Comparison of ENCODE assay signal across 22 cellular contexts in genomic region chr11:134554861-134555260, GRCh38.
DNase-seq lines count a peak whose midpoint lies in the region; ATAC-seq and FAIRE-seq lines count a peak whose summit lies in the region.
"Had no signal": no experiment of that assay in that cellular context is flagged by ENCODE, and none has a peak within 500 bp of the region (broad histone marks: within the 10 kb centered on the region; RNA-seq: fewer than 3 reads in every experiment).

No MANE protein-coding gene starts in this region.

- no peak overlapping the region for H3K27ac Mint-ChIP-seq in activated CD4-positive, alpha-beta memory T cell treated with anti-CD3 and anti-CD28 coated beads, Interleukin-2, amount 10 ng/mL, durations not matched to agents 7 days and 5 days
- H3K27ac Mint-ChIP-seq in activated CD4-positive, alpha-beta memory T cell treated with anti-CD3 and anti-CD28 coated beads for 36 hours, result no peak overlapping the region
- H3K27ac Mint-ChIP-seq in stimulated activated effector memory CD8-positive, alpha-beta T cell treated with anti-CD3 and anti-CD28 coated beads, Interleukin-12 subunit alpha, Interleukin-12 subunit beta, amount 100 ng/mL, for 72 hours, result no peak overlapping the region
- H3K27ac Mint-ChIP-seq: B cell; CD8-positive, alpha-beta T cell; GM23338; HFFc6; IgD-negative memory B cell had no signal

- no peak for FAIRE-seq in HTR-8/SVneo (lab: Jason Lieb, UNC)

- intact Hi-C loops in activated CD4-positive, alpha-beta memory T cell treated with anti-CD3 and anti-CD28 coated beads for 36 hours (cut with micrococcal nuclease), result no loop called here

- peaks cover 2% of the 10 kb centered on the region for H3K9me3 Mint-ChIP-seq in activated CD4-positive, alpha-beta memory T cell treated with anti-CD3 and anti-CD28 coated beads, Interleukin-2, amount 10 ng/mL, durations not matched to agents 7 days and 5 days
- peaks cover 5% of the 10 kb centered on the region for H3K9me3 Mint-ChIP-seq in activated CD4-positive, alpha-beta memory T cell treated with anti-CD3 and anti-CD28 coated beads for 36 hours
- H3K9me3 Mint-ChIP-seq in stimulated activated effector memory CD8-positive, alpha-beta T cell treated with anti-CD3 and anti-CD28 coated beads, Interleukin-12 subunit alpha, Interleukin-12 subunit beta, amount 100 ng/mL, for 72 hours, result no peaks in the 10 kb centered on the region
- H3K9me3 Mint-ChIP-seq: CD8-positive, alpha-beta T cell had no signal

- no peaks in the 10 kb centered on the region for H3K36me3 Mint-ChIP-seq in activated CD4-positive, alpha-beta memory T cell treated with anti-CD3 and anti-CD28 coated beads, Interleukin-2, amount 10 ng/mL, durations not matched to agents 7 days and 5 days (ENCODE audit: low read depth)
- no peaks in the 10 kb centered on the region for H3K36me3 Mint-ChIP-seq in activated CD4-positive, alpha-beta memory T cell treated with anti-CD3 and anti-CD28 coated beads for 36 hours
- no peaks in the 10 kb centered on the region for H3K36me3 Mint-ChIP-seq in stimulated activated effector memory CD8-positive, alpha-beta T cell treated with anti-CD3 and anti-CD28 coated beads, Interleukin-12 subunit alpha, Interleukin-12 subunit beta, amount 100 ng/mL, for 72 hours
- H3K36me3 Mint-ChIP-seq: CD8-positive, alpha-beta T cell; IgD-negative memory B cell had no signal

- H3K4me1 Mint-ChIP-seq in activated CD4-positive, alpha-beta memory T cell treated with anti-CD3 and anti-CD28 coated beads, Interleukin-2, amount 10 ng/mL, durations not matched to agents 7 days and 5 days, result no peaks in the 10 kb centered on the region
- H3K4me1 Mint-ChIP-seq in activated CD4-positive, alpha-beta memory T cell treated with anti-CD3 and anti-CD28 coated beads for 36 hours (ENCODE audit: low read depth), result no peaks in the 10 kb centered on the region
- no peaks in the 10 kb centered on the region for H3K4me1 Mint-ChIP-seq in stimulated activated effector memory CD8-positive, alpha-beta T cell treated with anti-CD3 and anti-CD28 coated beads, Interleukin-12 subunit alpha, Interleukin-12 subunit beta, amount 100 ng/mL, for 72 hours
- H3K4me1 Mint-ChIP-seq: B cell had no signal

- H3K4me3 Mint-ChIP-seq in activated CD4-positive, alpha-beta memory T cell treated with anti-CD3 and anti-CD28 coated beads, Interleukin-2, amount 10 ng/mL, durations not matched to agents 7 days and 5 days, result no peak overlapping the region
- no peak overlapping the region for H3K4me3 Mint-ChIP-seq in activated CD4-positive, alpha-beta memory T cell treated with anti-CD3 and anti-CD28 coated beads for 36 hours
- no peak overlapping the region for H3K4me3 Mint-ChIP-seq in stimulated activated effector memory CD8-positive, alpha-beta T cell treated with anti-CD3 and anti-CD28 coated beads, Interleukin-12 subunit alpha, Interleukin-12 subunit beta, amount 100 ng/mL, for 72 hours
- H3K4me3 Mint-ChIP-seq: B cell; CD8-positive, alpha-beta T cell; GM23338; HFFc6; IgD-negative memory B cell had no signal

- CTCF ChIA-PET in activated CD4-positive, alpha-beta memory T cell treated with anti-CD3 and anti-CD28 coated beads, Interleukin-2, amount 10 ng/mL, durations not matched to agents 7 days and 5 days (lab: Charles Lee), result no interaction called here
- CTCF ChIA-PET in activated CD4-positive, alpha-beta memory T cell treated with anti-CD3 and anti-CD28 coated beads for 36 hours (lab: Charles Lee), result no interaction called here

- peak; percentile 17 for ATAC-seq in stimulated activated effector memory CD8-positive, alpha-beta T cell treated with anti-CD3 and anti-CD28 coated beads, Interleukin-12 subunit alpha, Interleukin-12 subunit beta, amount 100 ng/mL, for 72 hours
- ATAC-seq in HG02938 (IDR thresholded peaks at IDR 0.05; ENCODE audit: unreplicated experiment), result no peak
- ATAC-seq: CD8-positive, alpha-beta T cell; GM23338; PC-3 had no signal

- DNase-seq in activated CD4-positive, alpha-beta memory T cell treated with anti-CD3 and anti-CD28 coated beads, Interleukin-2, amount 10 ng/mL, durations not matched to agents 7 days and 5 days, result peak; percentile 7
- DNase-seq in activated CD4-positive, alpha-beta memory T cell treated with anti-CD3 and anti-CD28 coated beads for 36 hours, result no peak
- DNase-seq in D341Med (ENCODE audit: low spot score), result peak; percentile 9
- DNase-seq in islet precursor cell, result peak; percentile 29
- DNase-seq in stimulated activated effector memory CD8-positive, alpha-beta T cell treated with anti-CD3 and anti-CD28 coated beads, Interleukin-12 subunit alpha, Interleukin-12 subunit beta, amount 100 ng/mL, for 72 hours (ENCODE audit: low spot score in 2 of 2), result no peak
- DNase-seq in HTR-8/SVneo (ENCODE audit: insufficient read length, low spot score), result no peak
- DNase-seq in NCI-H1694 (lab: John Stamatoyannopoulos, UW), result no peak
- DNase-seq: DMS79 treated with DMSO at 0.1 percent for 48 hours; GF-D8; HFFc6; MM.1S; NCI-H2029 treated with DMSO at 0.1 percent for 48 hours; NCI-H345; NCI-H524 treated with DMSO at 0.1 percent for 48 hours; NCI-H774; NK-92 treated with Interleukin-12 subunit alpha and Interleukin-12 subunit beta, amount 100 ng/mL, for 24 hours; PC-3 had no signal

- H3K27me3 Mint-ChIP-seq in activated CD4-positive, alpha-beta memory T cell treated with anti-CD3 and anti-CD28 coated beads, Interleukin-2, amount 10 ng/mL, durations not matched to agents 7 days and 5 days, result peaks cover 17% of the 10 kb centered on the region
- peaks cover 10% of the 10 kb centered on the region for H3K27me3 Mint-ChIP-seq in activated CD4-positive, alpha-beta memory T cell treated with anti-CD3 and anti-CD28 coated beads for 36 hours

- POLR2A ChIA-PET in activated CD4-positive, alpha-beta memory T cell treated with anti-CD3 and anti-CD28 coated beads, Interleukin-2, amount 10 ng/mL, durations not matched to agents 7 days and 5 days (lab: Charles Lee), result no interaction called here
- POLR2A ChIA-PET in activated CD4-positive, alpha-beta memory T cell treated with anti-CD3 and anti-CD28 coated beads for 36 hours (lab: Charles Lee), result no interaction called here

Comparison
In these comparisons a context has a peak if more than half of its experiments do, and no peak if none do; other contexts are left out.
1. DNase-seq: peak in activated CD4-positive, alpha-beta memory T cell treated with anti-CD3 and anti-CD28 coated beads, Interleukin-2, amount 10 ng/mL, durations not matched to agents 7 days and 5 days (single experiment), D341Med (single experiment) and islet precursor cell (single experiment); none in activated CD4-positive, alpha-beta memory T cell treated with anti-CD3 and anti-CD28 coated beads for 36 hours (single experiment), stimulated activated effector memory CD8-positive, alpha-beta T cell treated with anti-CD3 and anti-CD28 coated beads, Interleukin-12 subunit alpha, Interleukin-12 subunit beta, amount 100 ng/mL, for 72 hours (0 of 2), HTR-8/SVneo (single experiment) and NCI-H1694 (single experiment).